Comparison of ENCODE assay signal across 8 cellular contexts in the genomic region with DNA sequence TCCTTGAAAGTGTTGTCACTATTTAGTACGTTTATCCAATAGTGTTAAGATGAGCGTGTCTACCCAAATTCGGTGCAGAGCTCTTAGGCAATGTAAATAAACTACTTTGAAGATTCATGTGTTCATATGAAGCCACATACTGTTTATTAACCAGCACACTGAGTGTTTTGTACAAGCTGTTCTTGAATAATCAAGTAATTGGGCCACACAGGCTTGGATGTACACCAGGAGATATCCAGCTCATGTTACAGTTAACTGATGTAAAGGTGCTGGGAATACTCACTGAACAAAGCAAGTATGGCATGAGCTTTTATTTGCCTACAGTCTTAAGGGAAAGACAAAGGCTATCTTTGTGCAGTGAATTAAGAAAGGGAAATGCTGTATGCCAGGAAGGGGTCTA. TPM values are rescaled to one million over a fixed set of nuclear protein-coding genes. Genes with fewer than 3 reads are reported as not detected.
A peak's percentile ranks its signal among the peaks of the same experiment; 100 is the strongest.
DNase-seq lines count a peak whose midpoint lies in the region; ATAC-seq and TF ChIP-seq lines count a peak whose summit lies in the region.

No MANE protein-coding gene starts in this region.

- peaks cover 6% of the 10 kb centered on the region for H3K9me3 Mint-ChIP-seq in activated CD4-positive, alpha-beta T cell treated with anti-CD3 and anti-CD28 coated beads, Interleukin-2, amount 10 ng/mL, durations not matched to agents 7 days and 5 days
- no peaks in the 10 kb centered on the region for H3K9me3 Mint-ChIP-seq in stimulated activated memory B cell treated with anti-CD40 and anti-IgM and Interleukin-4, amounts not matched to agents 10 μg/mL and 1 μg/mL and 100 μg/mL, for 72 hours

- CTCF ChIA-PET in activated CD4-positive, alpha-beta T cell treated with anti-CD3 and anti-CD28 coated beads, Interleukin-2, amount 10 ng/mL, durations not matched to agents 7 days and 5 days (lab: Charles Lee) = interaction anchor here (0.6 to 0.9 kb wide), 4 partner anchors 8 to 1481 kb away, joined by 3 read pairs; a partner anchor contains a TSS

- POLR2A ChIA-PET in activated CD4-positive, alpha-beta T cell treated with anti-CD3 and anti-CD28 coated beads, Interleukin-2, amount 10 ng/mL, durations not matched to agents 7 days and 5 days (lab: Charles Lee) = no interaction called here

- peak overlapping the region; percentile 92 for H3K4me3 ChIP-seq in WI38 (ENCODE audit: low read depth, low read length)
- peak overlapping the region; percentile 88 for H3K4me3 ChIP-seq in iPS-15b (ENCODE audit: low read depth, low read length)

- peaks cover 31% of the 10 kb centered on the region for H3K4me1 Mint-ChIP-seq in activated CD4-positive, alpha-beta T cell treated with anti-CD3 and anti-CD28 coated beads, Interleukin-2, amount 10 ng/mL, durations not matched to agents 7 days and 5 days
- peaks cover 6% of the 10 kb centered on the region for H3K4me1 Mint-ChIP-seq in stimulated activated memory B cell treated with anti-CD40 and anti-IgM and Interleukin-4, amounts not matched to agents 10 μg/mL and 1 μg/mL and 100 μg/mL, for 72 hours

- no peaks in the 10 kb centered on the region for H3K36me3 ChIP-seq in iPS-15b (ENCODE audit: control insufficient read depth, insufficient read depth, low read length)

- H3K9ac ChIP-seq in iPS-15b (ENCODE audit: low read depth, low read length) = no peak overlapping the region

- peaks cover 14% of the 10 kb centered on the region for H3K36me3 Mint-ChIP-seq in activated CD4-positive, alpha-beta T cell treated with anti-CD3 and anti-CD28 coated beads, Interleukin-2, amount 10 ng/mL, durations not matched to agents 7 days and 5 days (ENCODE audit: low read depth)
- H3K36me3 Mint-ChIP-seq in stimulated activated memory B cell treated with anti-CD40 and anti-IgM and Interleukin-4, amounts not matched to agents 10 μg/mL and 1 μg/mL and 100 μg/mL, for 72 hours = peaks cover 9% of the 10 kb centered on the region

- no peaks in the 10 kb centered on the region for H3K27me3 Mint-ChIP-seq in activated CD4-positive, alpha-beta T cell treated with anti-CD3 and anti-CD28 coated beads, Interleukin-2, amount 10 ng/mL, durations not matched to agents 7 days and 5 days
- no peaks in the 10 kb centered on the region for H3K27me3 Mint-ChIP-seq in stimulated activated memory B cell treated with anti-CD40 and anti-IgM and Interleukin-4, amounts not matched to agents 10 μg/mL and 1 μg/mL and 100 μg/mL, for 72 hours

- H3K4me3 Mint-ChIP-seq in activated CD4-positive, alpha-beta T cell treated with anti-CD3 and anti-CD28 coated beads, Interleukin-2, amount 10 ng/mL, durations not matched to agents 7 days and 5 days = peak overlapping the region; percentile 85
- H3K4me3 Mint-ChIP-seq in stimulated activated memory B cell treated with anti-CD40 and anti-IgM and Interleukin-4, amounts not matched to agents 10 μg/mL and 1 μg/mL and 100 μg/mL, for 72 hours = peak overlapping the region; percentile 95

- DNase-seq in activated CD4-positive, alpha-beta T cell treated with anti-CD3 and anti-CD28 coated beads, Interleukin-2, amount 10 ng/mL, durations not matched to agents 7 days and 5 days = no peak
- DNase-seq in activated CD4-positive, alpha-beta T cell treated with anti-CD3 and anti-CD28 coated beads, Interleukin-2, amount 50 U/mL, for 48 hours = no peak
- DNase-seq in EL = no peak

- no peaks in the 10 kb centered on the region for H3K27me3 ChIP-seq in iPS-15b (ENCODE audit: control insufficient read depth, insufficient read depth, low read length)

- peak overlapping the region; percentile 96 for H3K27ac Mint-ChIP-seq in activated CD4-positive, alpha-beta T cell treated with anti-CD3 and anti-CD28 coated beads, Interleukin-2, amount 10 ng/mL, durations not matched to agents 7 days and 5 days
- peak overlapping the region; percentile 100 for H3K27ac Mint-ChIP-seq in stimulated activated memory B cell treated with anti-CD40 and anti-IgM and Interleukin-4, amounts not matched to agents 10 μg/mL and 1 μg/mL and 100 μg/mL, for 72 hours

- no peak for TF ChIP-seq CTCF in WI38 (IDR thresholded peaks at IDR 0.05; ENCODE audit: low read depth, low read length)

- ATAC-seq in stimulated activated memory B cell treated with anti-CD40 and anti-IgM and Interleukin-4, amounts not matched to agents 10 μg/mL and 1 μg/mL and 100 μg/mL, for 72 hours = no peak
- ATAC-seq in HG03460 (IDR thresholded peaks at IDR 0.05; ENCODE audit: unreplicated experiment) (no peak), GM21423 (IDR thresholded peaks at IDR 0.05; ENCODE audit: unreplicated experiment) (no peak)

- no peaks in the 10 kb centered on the region for H3K9me3 ChIP-seq in iPS-15b (ENCODE audit: control insufficient read depth, insufficient read depth, low read length)

- peaks cover 10% of the 10 kb centered on the region for H3K4me1 ChIP-seq in iPS-15b (ENCODE audit: control insufficient read depth, insufficient read depth, low read length)

RNA-seq across cellular contexts. Expression of a gene that starts 0.6 kb away (rescaled TPM):
- 10 to 100 TPM; 64.4 to 72.0 TPM for total RNA-seq in activated CD4-positive, alpha-beta T cell treated with anti-CD3 and anti-CD28 coated beads, Interleukin-2, amount 10 ng/mL, durations not matched to agents 7 days and 5 days
